Comparison of ENCODE assay signal across 20 cellular contexts in genomic region chr3:138472141-138472825, GRCh38.
"Had no signal": no experiment of that assay in that cellular context is flagged by ENCODE, and none has a peak within 500 bp of the region (broad histone marks: within the 10 kb centered on the region; RNA-seq: fewer than 3 reads in every experiment).

No MANE protein-coding gene starts in this region.

- H3K36me3 ChIP-seq: ovary, right atrium auricular region, suprapubic skin, thyroid gland, vagina had no signal

- H3K4me3 ChIP-seq: coronary artery, dorsolateral prefrontal cortex, hepatocyte, mucosa of descending colon, ovary, right atrium auricular region, suprapubic skin, thyroid gland, upper lobe of left lung, vagina had no signal

- H3K9me3 ChIP-seq: mucosa of descending colon, ovary, right atrium auricular region, suprapubic skin, thyroid gland, upper lobe of left lung, vagina had no signal

- H3K27me3 ChIP-seq: dorsolateral prefrontal cortex, hepatocyte, ovary, right atrium auricular region, suprapubic skin, thyroid gland, upper lobe of left lung, vagina had no signal

- DNase-seq: dorsolateral prefrontal cortex; effector CD8-positive, alpha-beta T cell; head of caudate nucleus; left colon; mammary epithelial cell; mucosa of descending colon; naive thymus-derived CD8-positive, alpha-beta T cell; nucleus accumbens; ovary; small intestine; stimulated activated CD4-positive, alpha-beta T cell treated with anti-CD3 and anti-CD28 coated beads, Interleukin-2, amount 100 ng/mL, for 48 hours; stimulated activated naive CD8-positive, alpha-beta T cell treated with anti-CD3 and anti-CD28 coated beads, Interleukin-15, Interleukin-2, amounts not matched to agents 100 U/mL and 50 U/mL, for 24 hours; thyroid gland; upper lobe of left lung had no signal

- H3K27ac ChIP-seq: coronary artery, dorsolateral prefrontal cortex, hepatocyte, ovary, right atrium auricular region, suprapubic skin, vagina had no signal

- ATAC-seq: esophagus mucosa; mucosa of descending colon; naive thymus-derived CD8-positive, alpha-beta T cell; stimulated activated naive CD8-positive, alpha-beta T cell treated with anti-CD3 and anti-CD28 coated beads, Interleukin-15, Interleukin-2, amounts not matched to agents 100 U/mL and 50 U/mL, for 24 hours had no signal
